In genomic region chr1:41712687-41713086, GRCh38 we compare ENCODE assay signal across 14 cellular contexts.
DNase-seq lines count a peak whose midpoint lies in the region; ATAC-seq, FAIRE-seq and TF ChIP-seq lines count a peak whose summit lies in the region.
"Had no signal": no experiment of that assay in that cellular context is flagged by ENCODE, and none has a peak within 500 bp of the region (broad histone marks: within the 10 kb centered on the region; RNA-seq: fewer than 3 reads in every experiment).

No MANE protein-coding gene starts in this region.

- peak; percentile 38 for FAIRE-seq in GM12892 (lab: Jason Lieb, UNC)
- FAIRE-seq: K562 had no signal

- no peak for TF ChIP-seq POLR2A in GM12892 (IDR thresholded peaks at IDR 0.05; ENCODE audit: low read depth, low read length)
- TF ChIP-seq POLR2A in heart left ventricle (IDR thresholded peaks at IDR 0.05): no peak

- peak overlapping the region in 2 of 12 donors; percentile 8 to 34 for H3K27ac ChIP-seq in heart left ventricle
- H3K27ac ChIP-seq: SJSA1 had no signal

- no peaks in the 10 kb centered on the region for H3K36me3 Mint-ChIP-seq in stimulated activated naive B cell treated with anti-CD40 and anti-IgM and Interleukin-4, amounts not matched to agents 10 μg/mL and 1 μg/mL and 100 μg/mL, for 72 hours

- H3K9me3 Mint-ChIP-seq in stimulated activated naive B cell treated with anti-CD40 and anti-IgM and Interleukin-4, amounts not matched to agents 10 μg/mL and 1 μg/mL and 100 μg/mL, for 72 hours: no peaks in the 10 kb centered on the region
- H3K9me3 Mint-ChIP-seq: stimulated activated naive CD8-positive, alpha-beta T cell treated with anti-CD3 and anti-CD28 coated beads, Interleukin-15, amount 100 ng/mL, for 72 hours had no signal

- WGBS in heart left ventricle, 4 donors: 31 to 59% (median 46%) methylated on average over 4 to 5 of the region's 5 CpGs

- H3K27ac Mint-ChIP-seq in stimulated activated naive B cell treated with anti-CD40 and anti-IgM and Interleukin-4, amounts not matched to agents 10 μg/mL and 1 μg/mL and 100 μg/mL, for 72 hours: peak overlapping the region; percentile 28
- H3K27ac Mint-ChIP-seq: stimulated activated naive CD8-positive, alpha-beta T cell treated with anti-CD3 and anti-CD28 coated beads, Interleukin-15, amount 100 ng/mL, for 72 hours had no signal

- no peak overlapping the region for H3K4me3 Mint-ChIP-seq in stimulated activated naive B cell treated with anti-CD40 and anti-IgM and Interleukin-4, amounts not matched to agents 10 μg/mL and 1 μg/mL and 100 μg/mL, for 72 hours
- H3K4me3 Mint-ChIP-seq: stimulated activated naive CD8-positive, alpha-beta T cell treated with anti-CD3 and anti-CD28 coated beads, Interleukin-15, amount 100 ng/mL, for 72 hours had no signal

- no peaks in the 10 kb centered on the region for H3K36me3 ChIP-seq in heart left ventricle
- H3K36me3 ChIP-seq: SJSA1 had no signal

- no peak overlapping the region for H3K4me3 ChIP-seq in heart left ventricle
- H3K4me3 ChIP-seq: K562, SJSA1 had no signal

- no peaks in the 10 kb centered on the region for H3K9me3 ChIP-seq in heart left ventricle
- H3K9me3 ChIP-seq: SJSA1 had no signal

- ATAC-seq in heart left ventricle: peak; percentile 18 to 67 (median 42)
- no peak for ATAC-seq in stimulated activated naive B cell treated with anti-CD40 and anti-IgM and Interleukin-4, amounts not matched to agents 10 μg/mL and 1 μg/mL and 100 μg/mL, for 72 hours (replicated peaks)
- ATAC-seq in GM21526 (IDR thresholded peaks at IDR 0.05; ENCODE audit: low FRiP score, unreplicated experiment): no peak
- ATAC-seq: K562; stimulated activated naive CD8-positive, alpha-beta T cell treated with anti-CD3 and anti-CD28 coated beads, Interleukin-15, amount 100 ng/mL, for 72 hours had no signal

- DNase-seq in GM12892 (ENCODE audit: insufficient read length) (no peak), RPMI8226 (peak; percentile 36), heart left ventricle (peak in 3 of 5 donors; percentile 41 to 68 (median 66)), DMS53 (lab: John Stamatoyannopoulos, UW) (no peak), NCI-H526 (lab: John Stamatoyannopoulos, UW) (no peak)
- DNase-seq in stimulated activated naive B cell treated with anti-CD40 and anti-IgM and Interleukin-4, amounts not matched to agents 10 μg/mL and 1 μg/mL and 100 μg/mL, for 72 hours: no peak
- DNase-seq: activated naive CD4-positive, alpha-beta T cell treated with anti-CD3 and anti-CD28 coated beads, Interleukin-2, amount 50 U/mL, for 16 hours; cerebellar nuclear complex; NCI-H1694 treated with DMSO at 0.1 percent for 48 hours; NCI-H526 treated with DMSO at 0.1 percent for 48 hours; stimulated activated naive CD8-positive, alpha-beta T cell treated with anti-CD3 and anti-CD28 coated beads, Interleukin-15, amount 100 ng/mL, for 72 hours had no signal

- H3K4me1 Mint-ChIP-seq in stimulated activated naive B cell treated with anti-CD40 and anti-IgM and Interleukin-4, amounts not matched to agents 10 μg/mL and 1 μg/mL and 100 μg/mL, for 72 hours: peaks cover 34 to 46% of the 10 kb centered on the region in 2 donors

- intact Hi-C loops in heart left ventricle (cut with DNase I): no loop called here

- peaks cover 0 to 30% (median 10%) of the 10 kb centered on the region in 12 donors for H3K4me1 ChIP-seq in heart left ventricle

- no peaks in the 10 kb centered on the region for H3K27me3 Mint-ChIP-seq in stimulated activated naive B cell treated with anti-CD40 and anti-IgM and Interleukin-4, amounts not matched to agents 10 μg/mL and 1 μg/mL and 100 μg/mL, for 72 hours
- H3K27me3 Mint-ChIP-seq: stimulated activated naive CD8-positive, alpha-beta T cell treated with anti-CD3 and anti-CD28 coated beads, Interleukin-15, amount 100 ng/mL, for 72 hours had no signal

- no peaks in the 10 kb centered on the region for H3K27me3 ChIP-seq in heart left ventricle
- H3K27me3 ChIP-seq: SJSA1 had no signal

- TF ChIP-seq CTCF in heart left ventricle (IDR thresholded peaks at IDR 0.05): no peak

Comparison
In these comparisons a context has a peak if more than half of its experiments do, and no peak if none do; other contexts are left out.
1. DNase-seq: peak in RPMI8226 (single experiment) and heart left ventricle (3 of 5); none in GM12892 (single experiment), stimulated activated naive B cell treated with anti-CD40 and anti-IgM and Interleukin-4, amounts not matched to agents 10 μg/mL and 1 μg/mL and 100 μg/mL, for 72 hours (single experiment), DMS53 (single experiment) and NCI-H526 (0 of 2).
2. ATAC-seq: peak in heart left ventricle (4 of 4); none in stimulated activated naive B cell treated with anti-CD40 and anti-IgM and Interleukin-4, amounts not matched to agents 10 μg/mL and 1 μg/mL and 100 μg/mL, for 72 hours (0 of 2) and GM21526 (single experiment).